18 cellular contexts compared by ENCODE assay signal in the genomic region with DNA sequence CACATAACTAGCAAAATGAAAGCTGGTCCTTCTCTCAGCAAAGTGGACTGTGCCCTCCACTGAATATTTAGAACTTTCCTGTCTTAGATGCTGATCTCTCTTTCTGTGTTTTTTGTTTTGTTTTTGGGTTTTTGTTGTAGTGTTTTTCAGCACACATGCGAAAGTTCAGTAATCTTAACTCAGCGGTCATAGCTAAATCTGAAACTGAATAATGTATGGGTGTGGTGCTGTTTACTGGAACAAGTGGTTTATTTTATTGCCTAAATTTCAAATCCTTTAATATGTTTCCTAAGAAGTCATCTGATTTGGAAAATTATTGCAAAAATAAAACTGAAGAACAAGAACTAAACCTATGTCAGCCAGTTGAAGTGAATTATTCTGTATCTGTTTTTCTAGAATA.
"Had no signal": no experiment of that assay in that cellular context is flagged by ENCODE, and none has a peak within 500 bp of the region (broad histone marks: within the 10 kb centered on the region; RNA-seq: fewer than 3 reads in every experiment).

No MANE protein-coding gene starts in this region.

- H3K36me3 ChIP-seq: sigmoid colon, SJSA1, transverse colon had no signal

- H3K4me1 Mint-ChIP-seq: activated CD4-positive, alpha-beta T cell treated with anti-CD3 and anti-CD28 coated beads, Interleukin-2, amount 10 ng/mL, durations not matched to agents 24 days and 14 days; stimulated activated naive B cell treated with anti-CD40 and anti-IgM and Interleukin-4, amounts not matched to agents 10 μg/mL and 1 μg/mL and 100 μg/mL, for 72 hours had no signal

- H3K36me3 Mint-ChIP-seq: activated naive CD4-positive, alpha-beta T cell treated with anti-CD3 and anti-CD28 coated beads, Interleukin-2, amount 50 U/mL, for 72 hours; stimulated activated naive B cell treated with anti-CD40 and anti-IgM and Interleukin-4, amounts not matched to agents 10 μg/mL and 1 μg/mL and 100 μg/mL, for 72 hours had no signal

- H3K27me3 ChIP-seq: foreskin keratinocyte, sigmoid colon, SJSA1, transverse colon had no signal

- H3K4me3 Mint-ChIP-seq: activated CD4-positive, alpha-beta T cell treated with anti-CD3 and anti-CD28 coated beads, Interleukin-2, amount 10 ng/mL, durations not matched to agents 24 days and 14 days; activated CD8-positive, alpha-beta T cell treated with anti-CD3 and anti-CD28 coated beads, Interleukin-2, amount 10 ng/mL, durations not matched to agents 7 days and 5 days; dendritic cell treated with granulocyte-macrophage colony-stimulating factor and Interleukin-4, amounts not matched to agents 40 ng/mL and 50 ng/mL, for 4 days; effector memory CD8-positive, alpha-beta T cell; stimulated activated naive B cell treated with anti-CD40 and anti-IgM and Interleukin-4, amounts not matched to agents 10 μg/mL and 1 μg/mL and 100 μg/mL, for 72 hours had no signal

- H3K4me3 ChIP-seq: sigmoid colon, SJSA1, transverse colon had no signal

- H3K9me3 Mint-ChIP-seq: activated CD4-positive, alpha-beta T cell treated with anti-CD3 and anti-CD28 coated beads, Interleukin-2, amount 10 ng/mL, durations not matched to agents 24 days and 14 days; dendritic cell treated with granulocyte-macrophage colony-stimulating factor and Interleukin-4, amounts not matched to agents 40 ng/mL and 50 ng/mL, for 4 days; stimulated activated naive B cell treated with anti-CD40 and anti-IgM and Interleukin-4, amounts not matched to agents 10 μg/mL and 1 μg/mL and 100 μg/mL, for 72 hours had no signal

- H3K27me3 Mint-ChIP-seq: activated CD4-positive, alpha-beta T cell treated with anti-CD3 and anti-CD28 coated beads, Interleukin-2, amount 10 ng/mL, durations not matched to agents 24 days and 14 days; dendritic cell treated with granulocyte-macrophage colony-stimulating factor and Interleukin-4, amounts not matched to agents 40 ng/mL and 50 ng/mL, for 4 days; effector memory CD8-positive, alpha-beta T cell; stimulated activated naive B cell treated with anti-CD40 and anti-IgM and Interleukin-4, amounts not matched to agents 10 μg/mL and 1 μg/mL and 100 μg/mL, for 72 hours had no signal

- H3K27ac ChIP-seq: foreskin keratinocyte had no signal

- DNase-seq: activated CD4-positive, alpha-beta T cell treated with anti-CD3 and anti-CD28 coated beads, Interleukin-2, amount 10 ng/mL, durations not matched to agents 24 days and 14 days; activated CD4-positive, CD25-positive, alpha-beta regulatory T cell; activated CD8-positive, alpha-beta memory T cell treated with anti-CD3 and anti-CD28 coated beads, Interleukin-2, amount 50 U/mL, for 4 hours; activated CD8-positive, alpha-beta T cell treated with anti-CD3 and anti-CD28 coated beads, Interleukin-2, amount 10 ng/mL, durations not matched to agents 7 days and 5 days; activated gamma-delta T cell; activated T-cell treated with anti-CD3 and anti-CD28 coated beads, Interleukin-2, amount 50 U/mL, for 48 hours; amygdala; cerebellar nuclear complex; effector memory CD8-positive, alpha-beta T cell; foreskin keratinocyte; sigmoid colon; stimulated activated CD4-positive, alpha-beta T cell treated with anti-CD3 and anti-CD28 coated beads, Interleukin-2, amount 100 ng/mL, for 48 hours; stimulated activated naive B cell treated with anti-CD40 and anti-IgM and Interleukin-4, amounts not matched to agents 10 μg/mL and 1 μg/mL and 100 μg/mL, for 72 hours; SW 1271; transverse colon had no signal

- H3K9me3 ChIP-seq: SJSA1, transverse colon had no signal

- H3K27ac Mint-ChIP-seq: activated CD4-positive, alpha-beta T cell treated with anti-CD3 and anti-CD28 coated beads, Interleukin-2, amount 10 ng/mL, durations not matched to agents 24 days and 14 days; activated CD8-positive, alpha-beta T cell treated with anti-CD3 and anti-CD28 coated beads, Interleukin-2, amount 10 ng/mL, durations not matched to agents 7 days and 5 days; activated naive CD4-positive, alpha-beta T cell treated with anti-CD3 and anti-CD28 coated beads, Interleukin-2, amount 50 U/mL, for 72 hours; dendritic cell treated with granulocyte-macrophage colony-stimulating factor and Interleukin-4, amounts not matched to agents 40 ng/mL and 50 ng/mL, for 4 days; effector memory CD8-positive, alpha-beta T cell; stimulated activated naive B cell treated with anti-CD40 and anti-IgM and Interleukin-4, amounts not matched to agents 10 μg/mL and 1 μg/mL and 100 μg/mL, for 72 hours had no signal
